18 cellular contexts compared by ENCODE assay signal in the genomic region with DNA sequence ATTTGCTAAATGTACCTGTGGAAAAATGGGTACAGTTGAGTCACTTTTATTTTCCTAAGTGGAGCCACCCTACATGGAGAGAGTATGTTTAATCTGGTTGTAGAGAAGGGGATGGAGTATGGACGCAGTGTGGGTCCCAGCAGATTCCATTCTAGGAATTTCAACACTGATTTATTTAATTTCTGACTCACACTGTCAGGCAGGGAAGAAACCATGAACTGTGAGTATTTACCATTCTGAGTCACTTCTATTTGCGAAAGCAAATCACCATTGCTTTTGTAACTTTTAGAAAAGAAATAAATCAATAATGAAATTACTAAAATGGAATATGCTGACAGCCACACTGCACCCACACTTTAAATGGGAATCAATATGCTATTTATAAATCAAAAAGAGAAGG.
DNase-seq lines count a peak whose midpoint lies in the region; ATAC-seq, FAIRE-seq and TF ChIP-seq lines count a peak whose summit lies in the region.
"Had no signal": no experiment of that assay in that cellular context is flagged by ENCODE, and none has a peak within 500 bp of the region (broad histone marks: within the 10 kb centered on the region; RNA-seq: fewer than 3 reads in every experiment).

No MANE protein-coding gene starts in this region.

- intact Hi-C loops in body of pancreas (cut with DNase I): no loop called here
- intact Hi-C loops in HepG2 (cut with micrococcal nuclease; ENCODE audit: unreplicated experiment): no loop called here

- no peak overlapping the region for H3K4me3 ChIP-seq in AG10803 (ENCODE audit: low read length)
- H3K4me3 ChIP-seq in body of pancreas: no peak overlapping the region
- H3K4me3 ChIP-seq in HepG2 (replicated peaks in 1 of 3; ENCODE audit: insufficient read depth in 1 of 3, low read depth in 2 of 3, low read length in 3 of 3): no peak overlapping the region; a peak in 1 of 6 replicates
- H3K4me3 ChIP-seq: esophagus squamous epithelium had no signal

- ATAC-seq in body of pancreas (peak; percentile 40), HepG2 (peak; percentile 99), HG03039 (IDR thresholded peaks at IDR 0.05; ENCODE audit: unreplicated experiment) (no peak)
- ATAC-seq: activated CD4-positive, alpha-beta T cell treated with anti-CD3 and anti-CD28 coated beads for 36 hours had no signal

- H3K27me3 ChIP-seq in body of pancreas: no peaks in the 10 kb centered on the region
- H3K27me3 ChIP-seq in HepG2 (ENCODE audit: control insufficient read depth in 1 of 2, insufficient read depth in 2 of 2, low read length in 2 of 2): no peaks in the 10 kb centered on the region
- H3K27me3 ChIP-seq: esophagus squamous epithelium had no signal

- no peaks in the 10 kb centered on the region for H3K79me2 ChIP-seq in HepG2 (ENCODE audit: insufficient read depth, low read length)

- POLR2A ChIA-PET in HepG2 (lab: Yijun Ruan, JAX): no interaction called here

- in situ Hi-C loops in HepG2 (cut with HindIII; ENCODE audit: extremely low pct_ligation_motif_present, low pct_unique_long_range_greater_than_20kb): no loop called here

- H3K4me2 ChIP-seq in HepG2 (ENCODE audit: low read depth, low read length): no peak overlapping the region

- no peak overlapping the region for H3K27ac ChIP-seq in body of pancreas
- H3K27ac ChIP-seq in HepG2 (ENCODE audit: extremely low read length, insufficient read depth, low read length): no peak overlapping the region
- H3K27ac ChIP-seq: esophagus squamous epithelium had no signal

- BruUV-seq in HepG2 (replicated peaks; lab: Mats Ljungman, UMichigan): no TSS peak

- H3K4me1 ChIP-seq in body of pancreas (peaks cover 25% of the 10 kb centered on the region), HepG2 (ENCODE audit: insufficient read depth, low read length) (no peaks in the 10 kb centered on the region)
- H3K4me1 ChIP-seq: esophagus squamous epithelium had no signal

- H3K9ac ChIP-seq in HepG2 (ENCODE audit: insufficient read depth, low read depth, low read length): no peak overlapping the region

- H3K36me3 ChIP-seq in body of pancreas (replicated peaks in 1 of 2; ENCODE audit: insufficient read depth in 1 of 2, low read depth in 2 of 2) (no peaks in the 10 kb centered on the region), HepG2 (replicated peaks in 1 of 2; ENCODE audit: control insufficient read depth in 1 of 2, insufficient read depth in 2 of 2, low read length in 2 of 2) (no peaks in the 10 kb centered on the region)
- H3K36me3 ChIP-seq: esophagus squamous epithelium had no signal

- TF ChIP-seq EP300 in HepG2 (IDR thresholded peaks at IDR 0.05; ENCODE audit: low read depth in 2 of 2, low read length in 2 of 2) (no peak; a peak in 1 of 4 replicates), HepG2 (CRISPR knock-in tag; IDR thresholded peaks at IDR 0.05; ENCODE audit: borderline replicate concordance) (no peak)

- CTCF ChIA-PET in HepG2 (lab: Yijun Ruan, JAX; ENCODE audit: low intra/inter-chr PET ratio, low total read pairs): no interaction called here

- 16 to 39% methylated on average over 2 of the region's 2 CpGs for WGBS in body of pancreas, 2 donors
- WGBS in HepG2 (ENCODE audit: low lambda C conversion rate): 3% methylated on average over 2 of the region's 2 CpGs

- TF ChIP-seq POLR2A in body of pancreas (IDR thresholded peaks at IDR 0.05) (no peak), HepG2 (IDR thresholded peaks at IDR 0.05; ENCODE audit: insufficient read depth in 1 of 2, low read depth in 2 of 2, low read length in 2 of 2) (no peak)

- no peaks in the 10 kb centered on the region for H3K9me3 ChIP-seq in body of pancreas
- peaks cover 72% of the 10 kb centered on the region for H3K9me3 ChIP-seq in HepG2 (ENCODE audit: low read length)
- H3K9me3 ChIP-seq: esophagus squamous epithelium had no signal

- TF ChIP-seq RAD21 in HepG2 (CRISPR knock-in tag; IDR thresholded peaks at IDR 0.05): no peak

- no peaks in the 10 kb centered on the region for H4K20me1 ChIP-seq in HepG2 (ENCODE audit: insufficient read depth, low read length)

- no peak overlapping the region for H2AFZ ChIP-seq in HepG2 (ENCODE audit: low read length)

- DNase-seq in AG10803 (ENCODE audit: low read depth) (peak; percentile 15), HT1080 (ENCODE audit: low read depth) (peak; percentile 12), body of pancreas (no peak), HepG2 (ENCODE audit: low spot score) (peak; percentile 55), MV-4-11 (lab: John Stamatoyannopoulos, UW) (no peak), NCI-H1092 (lab: John Stamatoyannopoulos, UW) (no peak), cortex of kidney (lab: John Stamatoyannopoulos, UW) (no peak)
- DNase-seq: activated CD4-positive, alpha-beta T cell treated with anti-CD3 and anti-CD28 coated beads for 36 hours; Calu3; effector CD4-positive, alpha-beta T cell; esophagus squamous epithelium; GF-D8; NCI-H1436 treated with DMSO at 0.1 percent for 48 hours; NCI-H526 treated with DMSO at 0.1 percent for 48 hours; nucleus accumbens had no signal

- TF ChIP-seq CTCF in AG10803 (conservative IDR thresholded peaks at IDR 0.05; ENCODE audit: low read length): no peak
- no peak for TF ChIP-seq CTCF in body of pancreas (IDR thresholded peaks at IDR 0.05)
- no peak for TF ChIP-seq CTCF in HepG2 (CRISPR knock-in tag; IDR thresholded peaks at IDR 0.05)

- FAIRE-seq in HepG2 (lab: Jason Lieb, UNC): no peak
- FAIRE-seq: GM19239, H1 had no signal

TF ChIP-seq in HepG2, 621 proteins besides CTCF, POLR2A, EP300 and RAD21 (continues in another document):
- TF ChIP-seq CEBPG (CRISPR knock-in tag; IDR thresholded peaks at IDR 0.05): peak; percentile 24; the same call in 1 of the 2 replicates
- peak; percentile 22; the same call in 1 of the 2 replicates for TF ChIP-seq ZNF629 (CRISPR knock-in tag; conservative IDR thresholded peaks at IDR 0.05)
- TF ChIP-seq, protein P1, sequence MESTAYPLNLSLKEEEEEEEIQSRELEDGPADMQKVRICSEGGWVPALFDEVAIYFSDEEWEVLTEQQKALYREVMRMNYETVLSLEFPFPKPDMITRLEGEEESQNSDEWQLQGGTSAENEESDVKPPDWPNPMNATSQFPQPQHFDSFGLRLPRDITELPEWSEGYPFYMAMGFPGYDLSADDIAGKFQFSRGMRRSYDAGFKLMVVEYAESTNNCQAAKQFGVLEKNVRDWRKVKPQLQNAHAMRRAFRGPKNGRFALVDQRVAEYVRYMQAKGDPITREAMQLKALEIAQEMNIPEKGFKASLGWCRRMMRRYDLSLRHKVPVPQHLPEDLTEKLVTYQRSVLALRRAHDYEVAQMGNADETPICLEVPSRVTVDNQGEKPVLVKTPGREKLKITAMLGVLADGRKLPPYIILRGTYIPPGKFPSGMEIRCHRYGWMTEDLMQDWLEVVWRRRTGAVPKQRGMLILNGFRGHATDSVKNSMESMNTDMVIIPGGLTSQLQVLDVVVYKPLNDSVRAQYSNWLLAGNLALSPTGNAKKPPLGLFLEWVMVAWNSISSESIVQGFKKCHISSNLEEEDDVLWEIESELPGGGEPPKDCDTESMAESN (CRISPR knock-in tag; conservative IDR thresholded peaks at IDR 0.05): no peak
- TF ChIP-seq RARA (CRISPR knock-in tag; IDR thresholded peaks at IDR 0.05): 0 out of 2 replicates have a peak, but pooled peaks have one; percentile 24
- peak; percentile 45; the same call in 1 of the 2 replicates for TF ChIP-seq NFIC (IDR thresholded peaks at IDR 0.05; ENCODE audit: low read length)
- TF ChIP-seq NCOA2 (CRISPR knock-in tag; IDR thresholded peaks at IDR 0.05): 0 out of 2 replicates have a peak, but pooled peaks have one; percentile 21
- TF ChIP-seq, protein P2, sequence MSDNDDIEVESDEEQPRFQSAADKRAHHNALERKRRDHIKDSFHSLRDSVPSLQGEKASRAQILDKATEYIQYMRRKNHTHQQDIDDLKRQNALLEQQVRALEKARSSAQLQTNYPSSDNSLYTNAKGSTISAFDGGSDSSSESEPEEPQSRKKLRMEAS (IDR thresholded peaks at IDR 0.05): no peak
- TF ChIP-seq, protein P3, sequence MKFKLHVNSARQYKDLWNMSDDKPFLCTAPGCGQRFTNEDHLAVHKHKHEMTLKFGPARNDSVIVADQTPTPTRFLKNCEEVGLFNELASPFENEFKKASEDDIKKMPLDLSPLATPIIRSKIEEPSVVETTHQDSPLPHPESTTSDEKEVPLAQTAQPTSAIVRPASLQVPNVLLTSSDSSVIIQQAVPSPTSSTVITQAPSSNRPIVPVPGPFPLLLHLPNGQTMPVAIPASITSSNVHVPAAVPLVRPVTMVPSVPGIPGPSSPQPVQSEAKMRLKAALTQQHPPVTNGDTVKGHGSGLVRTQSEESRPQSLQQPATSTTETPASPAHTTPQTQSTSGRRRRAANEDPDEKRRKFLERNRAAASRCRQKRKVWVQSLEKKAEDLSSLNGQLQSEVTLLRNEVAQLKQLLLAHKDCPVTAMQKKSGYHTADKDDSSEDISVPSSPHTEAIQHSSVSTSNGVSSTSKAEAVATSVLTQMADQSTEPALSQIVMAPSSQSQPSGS (CRISPR knock-in tag; IDR thresholded peaks at IDR 0.05): no peak
- TF ChIP-seq ZBTB8A (CRISPR knock-in tag; IDR thresholded peaks at IDR 0.05; ENCODE audit: borderline replicate concordance, low read depth): no peak
- no peak for TF ChIP-seq PAX8 (CRISPR knock-in tag; IDR thresholded peaks at IDR 0.05; ENCODE audit: borderline replicate concordance)
- no peak for TF ChIP-seq MEF2D (CRISPR knock-in tag; IDR thresholded peaks at IDR 0.05)
- no peak for TF ChIP-seq FOXK1 (CRISPR knock-in tag; IDR thresholded peaks at IDR 0.05; ENCODE audit: borderline replicate concordance, low read depth)
- 0 out of 2 replicates have a peak, but pooled peaks have one; percentile 17 for TF ChIP-seq JUND (CRISPR knock-in tag; IDR thresholded peaks at IDR 0.05)
- TF ChIP-seq SOX5 (CRISPR knock-in tag; IDR thresholded peaks at IDR 0.05; ENCODE audit: borderline replicate concordance): peak; percentile 10; the same call in 1 of the 2 replicates
- no peak for TF ChIP-seq ZBTB20 (CRISPR knock-in tag; IDR thresholded peaks at IDR 0.05; ENCODE audit: borderline replicate concordance, low read depth)
- TF ChIP-seq, protein P4, sequence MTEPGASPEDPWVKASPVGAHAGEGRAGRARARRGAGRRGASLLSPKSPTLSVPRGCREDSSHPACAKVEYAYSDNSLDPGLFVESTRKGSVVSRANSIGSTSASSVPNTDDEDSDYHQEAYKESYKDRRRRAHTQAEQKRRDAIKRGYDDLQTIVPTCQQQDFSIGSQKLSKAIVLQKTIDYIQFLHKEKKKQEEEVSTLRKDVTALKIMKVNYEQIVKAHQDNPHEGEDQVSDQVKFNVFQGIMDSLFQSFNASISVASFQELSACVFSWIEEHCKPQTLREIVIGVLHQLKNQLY (CRISPR knock-in tag; IDR thresholded peaks at IDR 0.05): no peak

Comparison
In these comparisons a context has a peak if more than half of its experiments do, and no peak if none do; other contexts are left out.
1. DNase-seq: peak in AG10803 (single experiment), HT1080 (single experiment) and HepG2 (single experiment); none in body of pancreas (0 of 4), MV-4-11 (single experiment), NCI-H1092 (single experiment) and cortex of kidney (single experiment).